In genomic region chr6:24861934-24862333, GRCh38 we compare ENCODE assay signal across 10 cellular contexts.
DNase-seq lines count a peak whose midpoint lies in the region; ATAC-seq and TF ChIP-seq lines count a peak whose summit lies in the region.
"Had no signal": no experiment of that assay in that cellular context is flagged by ENCODE, and none has a peak within 500 bp of the region (broad histone marks: within the 10 kb centered on the region; RNA-seq: fewer than 3 reads in every experiment).

No MANE protein-coding gene starts in this region.

- H3K4me3 ChIP-seq in BLaER1 treated with 17β-estradiol and CSF1 and Interleukin-3, amounts not matched to agents 10 nM and 100 nM, result no peak overlapping the region
- H3K4me3 ChIP-seq in Peyer's patch (no peak overlapping the region), aorta (ENCODE audit: low read length in 2 of 2) (no peak overlapping the region)

- peak overlapping the region in 8 of 11 experiments; percentile 27 to 58 (median 42); a peak in 12 of 22 replicates for H3K27ac ChIP-seq in BLaER1 treated with 17β-estradiol and CSF1 and Interleukin-3, amounts not matched to agents 10 nM and 100 nM
- H3K27ac ChIP-seq in Peyer's patch (peak overlapping the region in 1 of 4 donors; percentile 61), aorta (ENCODE audit: low read depth in 1 of 2, low read length in 2 of 2) (no peak overlapping the region)

- ATAC-seq in GM18909 (IDR thresholded peaks at IDR 0.05; ENCODE audit: poor library complexity, unreplicated experiment) (peak; percentile 79), HG02885 (IDR thresholded peaks at IDR 0.05; ENCODE audit: poor library complexity, unreplicated experiment) (peak; percentile 87), aorta (ENCODE audit: low FRiP score) (no peak)
- ATAC-seq: esophagus mucosa had no signal

- no peaks in the 10 kb centered on the region for H3K27me3 ChIP-seq in BLaER1 treated with 17β-estradiol and CSF1 and Interleukin-3, amounts not matched to agents 10 nM and 100 nM
- H3K27me3 ChIP-seq in Peyer's patch, result no peaks in the 10 kb centered on the region
- no peaks in the 10 kb centered on the region for H3K27me3 ChIP-seq in aorta (ENCODE audit: control insufficient read depth in 1 of 2, insufficient read depth in 2 of 2, low read length in 1 of 2)
- H3K27me3 ChIP-seq: BE2C had no signal

- H3K4me1 ChIP-seq in BLaER1 treated with 17β-estradiol and CSF1 and Interleukin-3, amounts not matched to agents 10 nM and 100 nM, result peaks cover 42 to 72% (median 57%) of the 10 kb centered on the region in 10 experiments
- peaks cover 0 to 17% (median 3%) of the 10 kb centered on the region in 4 donors for H3K4me1 ChIP-seq in Peyer's patch
- H3K4me1 ChIP-seq in aorta (ENCODE audit: control insufficient read depth in 1 of 2, insufficient read depth in 2 of 2, low read length in 2 of 2), result no peaks in the 10 kb centered on the region
- H3K4me1 ChIP-seq: BE2C had no signal

- H3K4me2 ChIP-seq in BLaER1 treated with 17β-estradiol and CSF1 and Interleukin-3, amounts not matched to agents 10 nM and 100 nM, result peak overlapping the region; percentile 48 to 82 (median 66)

- peaks cover 33 to 87% (median 64%) of the 10 kb centered on the region in 11 experiments for H3K36me3 ChIP-seq in BLaER1 treated with 17β-estradiol and CSF1 and Interleukin-3, amounts not matched to agents 10 nM and 100 nM
- H3K36me3 ChIP-seq in Peyer's patch, result no peaks in the 10 kb centered on the region
- no peaks in the 10 kb centered on the region for H3K36me3 ChIP-seq in aorta (ENCODE audit: control insufficient read depth in 1 of 2, insufficient read depth in 2 of 2, low read length in 1 of 2)
- H3K36me3 ChIP-seq: BE2C had no signal

- no peaks in the 10 kb centered on the region for H4K20me1 ChIP-seq in BLaER1 treated with 17β-estradiol and CSF1 and Interleukin-3, amounts not matched to agents 10 nM and 100 nM

- no peaks in the 10 kb centered on the region for H3K9me3 ChIP-seq in BLaER1 treated with 17β-estradiol and CSF1 and Interleukin-3, amounts not matched to agents 10 nM and 100 nM (replicated peaks in 1 of 11)
- H3K9me3 ChIP-seq in Peyer's patch (no peaks in the 10 kb centered on the region), aorta (ENCODE audit: control insufficient read depth, low read length) (peaks cover 1% of the 10 kb centered on the region)
- H3K9me3 ChIP-seq: BE2C had no signal

- DNase-seq in Peyer's patch, result peak in 2 of 3 donors; percentile 51 to 69
- DNase-seq in DMS 273 (lab: John Stamatoyannopoulos, UW; ENCODE audit: unreplicated experiment), result no peak
- no peak for DNase-seq in epidermal melanocyte (ENCODE audit: insufficient read length, low spot score)
- no peak for DNase-seq in aorta
- no peak for DNase-seq in NCI-H2081 treated with DMSO at 0.1 percent for 48 hours (lab: John Stamatoyannopoulos, UW)
- DNase-seq: BE2C had no signal

- no peak for TF ChIP-seq POLR2A in Peyer's patch (IDR thresholded peaks at IDR 0.05)

- intact Hi-C loops in aorta (cut with DNase I), result no loop called here

- WGBS in aorta, 2 donors, result 90 to 94% methylated on average over 2 of the region's 2 CpGs

- H3K9ac ChIP-seq in BLaER1 treated with 17β-estradiol and CSF1 and Interleukin-3, amounts not matched to agents 10 nM and 100 nM, result peak overlapping the region in 4 of 11 experiments; percentile 3 to 22 (median 18); a peak in 3 of 22 replicates

- no peak for TF ChIP-seq CTCF in Peyer's patch (IDR thresholded peaks at IDR 0.05)

Comparison
In these comparisons a context has a peak if more than half of its experiments do, and no peak if none do; other contexts are left out.
1. H3K27ac ChIP-seq: peak in BLaER1 treated with 17β-estradiol and CSF1 and Interleukin-3, amounts not matched to agents 10 nM and 100 nM (8 of 11); none in aorta (0 of 2).
2. DNase-seq: peak in Peyer's patch (2 of 3); none in DMS 273 (single experiment), epidermal melanocyte (single experiment), aorta (0 of 2) and NCI-H2081 treated with DMSO at 0.1 percent for 48 hours (single experiment).